Comparison of ENCODE assay signal across 1 cellular context in genomic region chr6:41577356-41577864, GRCh38.
TF ChIP-seq lines count a peak whose summit lies in the region.

No MANE protein-coding gene starts in this region.

TF ChIP-seq in HCT116, 20 proteins besides CTCF, POLR2A, EP300 and RAD21 (continued from another document):
- no peak for TF ChIP-seq YY1 (IDR thresholded peaks at IDR 0.05; ENCODE audit: extremely low read depth, insufficient replicate concordance, low read depth, low read length)
- TF ChIP-seq JUND (IDR thresholded peaks at IDR 0.05), result no peak
- TF ChIP-seq TCF7L2 (IDR thresholded peaks at IDR 0.05; ENCODE audit: borderline replicate concordance, extremely low read depth, insufficient read depth, insufficient read length), result no peak
- no peak for TF ChIP-seq ZFX (IDR thresholded peaks at IDR 0.05)
- no peak for TF ChIP-seq ZNF274 (IDR thresholded peaks at IDR 0.05; ENCODE audit: low read depth, low read length)
